ENCODE assay signal across 8 cellular contexts in genomic region chr4:122732329-122733026, GRCh38. TPM values are rescaled to one million over a fixed set of nuclear protein-coding genes. Genes with fewer than 3 reads are reported as not detected.
A peak's percentile ranks its signal among the peaks of the same experiment; 100 is the strongest.
DNase-seq lines count a peak whose midpoint lies in the region; ATAC-seq, FAIRE-seq and TF ChIP-seq lines count a peak whose summit lies in the region.

Gene BBS12 (plus strand): TSS chr4:122732704. CDS start chr4:122741893, 9,189 bp downstream.

- H3K9ac ChIP-seq in trophoblast cell (ENCODE audit: low read length) = peak within 1 kb of the TSS; percentile 75

- H4K8ac ChIP-seq in trophoblast cell (ENCODE audit: low read depth, low read length) = peak within 1 kb of the TSS; percentile 74

- peak within 1 kb of the TSS; percentile 27 for H3K18ac ChIP-seq in trophoblast cell (ENCODE audit: low read length)

- H3K9me3 ChIP-seq in heart left ventricle (peaks cover 0 to 6% (median 0%) of the 10 kb centered on the region in 12 donors), trophoblast cell (ENCODE audit: insufficient read depth, low read depth, low read length) (no peaks in the 10 kb centered on the region), transverse colon (no peaks in the 10 kb centered on the region)

- H3K4me2 ChIP-seq in trophoblast cell (ENCODE audit: low read length) = peak within 1 kb of the TSS; percentile 81

- no peak within 1 kb of the TSS for H4K91ac ChIP-seq in trophoblast cell (ENCODE audit: low read depth, low read length)

- FAIRE-seq in GM12892 (lab: Jason Lieb, UNC) = peak; percentile 99

- peak within 1 kb of the TSS; percentile 44 for H3K14ac ChIP-seq in trophoblast cell (ENCODE audit: low read length)

- TF ChIP-seq POLR2A in GM12892 (IDR thresholded peaks at IDR 0.05; ENCODE audit: low read depth, low read length) (no peak), heart left ventricle (IDR thresholded peaks at IDR 0.05) (peak in 1 of 2 donors; percentile 41), transverse colon (IDR thresholded peaks at IDR 0.05) (peak; percentile 61)

- H3K79me1 ChIP-seq in trophoblast cell (ENCODE audit: low read length) = peaks cover 4% of the 10 kb centered on the region

- H3K23ac ChIP-seq in trophoblast cell (ENCODE audit: low read length) = no peak within 1 kb of the TSS

- H3K79me2 ChIP-seq in trophoblast cell (ENCODE audit: control insufficient read depth, insufficient read depth, low read length, poor library complexity) = peaks cover 4% of the 10 kb centered on the region

- H2BK5ac ChIP-seq in trophoblast cell (ENCODE audit: low read depth, low read length, poor library complexity) = no peak within 1 kb of the TSS

- H3K4me1 ChIP-seq in heart left ventricle (peaks cover 0 to 21% (median 11%) of the 10 kb centered on the region in 12 donors), trophoblast cell (ENCODE audit: control insufficient read depth in 1 of 2, insufficient read depth in 2 of 2, low read length in 2 of 2) (peaks cover 0 to 3% of the 10 kb centered on the region in 2 experiments), transverse colon (peaks cover 2 to 19% (median 14%) of the 10 kb centered on the region in 4 donors)

- WGBS in heart left ventricle, 4 donors = 0 to 1% (median 0%) methylated on average over 29 to 37 of the region's 37 CpGs
- WGBS in trophoblast cell (ENCODE audit: extremely low coverage, insufficient coverage, insufficient read length) = no CpG with 5 or more reads among the region's 37 CpGs
- WGBS in transverse colon (ENCODE audit: low coverage in 1 of 2), 2 donors = 1% methylated on average over 15 to 37 of the region's 37 CpGs

- no peaks in the 10 kb centered on the region for H3K27me3 ChIP-seq in heart left ventricle
- no peaks in the 10 kb centered on the region for H3K27me3 ChIP-seq in trophoblast cell (ENCODE audit: insufficient read depth, low read length)
- no peaks in the 10 kb centered on the region for H3K27me3 ChIP-seq in transverse colon

- TF ChIP-seq EP300 in transverse colon (IDR thresholded peaks at IDR 0.05; ENCODE audit: low read depth) = no peak

- in situ Hi-C loops in transverse colon (cut with MboI; ENCODE audit: low pct_ligation_motif_present in 1 of 4, low pct_unique_long_range_greater_than_20kb in 1 of 4, low sequenced_read_pairs in 3 of 4) = no loop called here

- ATAC-seq in HG02870 (IDR thresholded peaks at IDR 0.05; ENCODE audit: unreplicated experiment) (peak; percentile 100), heart left ventricle (peak; percentile 99 to 100 (median 100))

- H2BK120ac ChIP-seq in trophoblast cell (ENCODE audit: insufficient read depth, low read length, poor library complexity) = no peak within 1 kb of the TSS

- peak; percentile 70 for DNase-seq in GM12892 (ENCODE audit: insufficient read length)
- peak; percentile 97 for DNase-seq in NCI-H1436 treated with DMSO at 0.1 percent for 48 hours (lab: John Stamatoyannopoulos, UW)
- DNase-seq in T follicular helper cell (ENCODE audit: low read depth) = peak; percentile 98
- DNase-seq in amniotic epithelial cell (ENCODE audit: low read depth) = peak; percentile 98
- peak; percentile 98 for DNase-seq in heart left ventricle
- DNase-seq in trophoblast cell = peak; percentile 100
- peak; percentile 100 for DNase-seq in transverse colon

- TF ChIP-seq CTCF in heart left ventricle (IDR thresholded peaks at IDR 0.05) (peak in 7 of 12 donors; percentile 4 to 58 (median 34)), transverse colon (IDR thresholded peaks at IDR 0.05) (peak in 3 of 5 experiments; percentile 12 to 20 (median 14))

- H3K4me3 ChIP-seq in heart left ventricle = peak within 1 kb of the TSS; percentile 49 to 89 (median 80)
- peak within 1 kb of the TSS; percentile 70 for H3K4me3 ChIP-seq in trophoblast cell (ENCODE audit: low read depth, low read length)
- H3K4me3 ChIP-seq in transverse colon = peak within 1 kb of the TSS; percentile 66 to 91 (median 72)

- H3K4ac ChIP-seq in trophoblast cell (ENCODE audit: low read depth, low read length) = no peak within 1 kb of the TSS

- peak within 1 kb of the TSS; percentile 22 to 89 (median 80) for H3K27ac ChIP-seq in heart left ventricle
- peak within 1 kb of the TSS; percentile 58 for H3K27ac ChIP-seq in trophoblast cell (ENCODE audit: low read depth, low read length)
- peak within 1 kb of the TSS; percentile 90 to 97 (median 94) for H3K27ac ChIP-seq in transverse colon

- H3K36me3 ChIP-seq in heart left ventricle (no peaks in the 10 kb centered on the region), trophoblast cell (ENCODE audit: control insufficient read depth in 1 of 2, insufficient read depth in 2 of 2, low read length in 2 of 2) (no peaks in the 10 kb centered on the region), transverse colon (no peaks in the 10 kb centered on the region)

- no peak within 1 kb of the TSS for H2BK12ac ChIP-seq in trophoblast cell (ENCODE audit: low read length)

- H4K12ac ChIP-seq in trophoblast cell (ENCODE audit: low read depth, low read length) = peak within 1 kb of the TSS; percentile 40

- intact Hi-C loops in heart left ventricle (cut with DNase I) (loop anchor here in 3 of 10 donors (5.0 kb wide), 1 partner anchor 190 kb away; the partner anchor contains the start of gene NUDT6 (in 3 of the 3)), transverse colon (cut with DNase I; ENCODE audit: low total_unique reads) (no loop called here)

- no peak within 1 kb of the TSS for H2AK5ac ChIP-seq in trophoblast cell (ENCODE audit: low read length)

- peak within 1 kb of the TSS; percentile 95 for H2AFZ ChIP-seq in trophoblast cell (ENCODE audit: insufficient read depth, low read length, poor library complexity)

RNA-seq across cellular contexts. Expression of gene BBS12, which starts in this region (rescaled TPM):
- polyA plus RNA-seq in GM12892 (2012; ENCODE audit: missing spikeins) = 0.72 TPM
- 10 to 100 TPM in 2 of 9 donors, 1 to 10 TPM in 7; 3.4 to 11.9 (median 6.8) TPM for total RNA-seq in heart left ventricle
- 1 to 10 TPM; 1.1 to 8.7 TPM for polyA plus RNA-seq in heart left ventricle
- 1.3 TPM in 2 replicates for polyA plus RNA-seq in trophoblast cell (2013)
- 1 to 10 TPM in 3 of 4 donors, under 1 TPM in 1; 0.60 to 6.0 (median 3.3) TPM for total RNA-seq in transverse colon

Comparison
In these comparisons a context has a peak if more than half of its experiments do, and no peak if none do; other contexts are left out.
1. Peak in every context shown above with its lines: DNase-seq, ATAC-seq, H3K4me3 ChIP-seq and H3K27ac ChIP-seq.